Comparison of ENCODE assay signal across 1 cellular context in genomic region chr2:71226391-71226964, GRCh38.
TF ChIP-seq lines count a peak whose summit lies in the region.

No MANE protein-coding gene starts in this region.

TF ChIP-seq in HEK293, 187 proteins besides CTCF, POLR2A, EP300 and RAD21 (continued from another document and continues in another):
- TF ChIP-seq PRDM2 (tag by site-specific recombination; IDR thresholded peaks at IDR 0.05; ENCODE audit: borderline replicate concordance) (no peak), ZBTB26 (tag by site-specific recombination; optimal IDR thresholded peaks at IDR 0.05) (peak; percentile 84), ZNF501 (tag by site-specific recombination; IDR thresholded peaks at IDR 0.05) (no peak), ZNF777 (tag by site-specific recombination; IDR thresholded peaks at IDR 0.05; ENCODE audit: borderline replicate concordance) (peak; percentile 91), GLIS2 (tag by site-specific recombination; IDR thresholded peaks at IDR 0.05) (peak; percentile 78), ZNF529 (tag by site-specific recombination; IDR thresholded peaks at IDR 0.05; ENCODE audit: insufficient replicate concordance) (no peak), ZNF692 (tag by site-specific recombination; IDR thresholded peaks at IDR 0.05) (peak; percentile 62; the same call in 1 of the 2 replicates), ZBTB17 (tag by site-specific recombination; IDR thresholded peaks at IDR 0.05) (peak; percentile 62; the same call in 1 of the 2 replicates), ZNF140 (tag by site-specific recombination; IDR thresholded peaks at IDR 0.05) (no peak), SP2 (tag by site-specific recombination; IDR thresholded peaks at IDR 0.05) (peak; percentile 58), ZNF366 (tag by site-specific recombination; conservative IDR thresholded peaks at IDR 0.05) (peak; percentile 38; the same call in 1 of the 2 replicates), ZNF76 (tag by site-specific recombination; IDR thresholded peaks at IDR 0.05; ENCODE audit: borderline replicate concordance, low read depth) (0 out of 2 replicates have a peak, but pooled peaks have one; percentile 31), ZNF148 (tag by site-specific recombination; IDR thresholded peaks at IDR 0.05; ENCODE audit: borderline replicate concordance) (no peak), ZNF423 (tag by site-specific recombination; IDR thresholded peaks at IDR 0.05) (no peak), ZSCAN30 (tag by site-specific recombination; IDR thresholded peaks at IDR 0.05) (no peak), ZNF610 (tag by site-specific recombination; IDR thresholded peaks at IDR 0.05; ENCODE audit: borderline replicate concordance) (0 out of 2 replicates have a peak, but pooled peaks have one; percentile 48), ZNF335 (tag by site-specific recombination; conservative IDR thresholded peaks at IDR 0.05) (peak; percentile 79), REST (tag by site-specific recombination; IDR thresholded peaks at IDR 0.05) (0 out of 2 replicates have a peak, but pooled peaks have one; percentile 27), ZNF341 (tag by site-specific recombination; IDR thresholded peaks at IDR 0.05; ENCODE audit: low read depth) (peak; percentile 54), ZNF707 (tag by site-specific recombination; IDR thresholded peaks at IDR 0.05) (no peak), ZXDB (tag by site-specific recombination; IDR thresholded peaks at IDR 0.05) (peak; percentile 50; the same call in 1 of the 2 replicates), ZNF639 (tag by site-specific recombination; IDR thresholded peaks at IDR 0.05) (no peak), ZNF670 (tag by site-specific recombination; IDR thresholded peaks at IDR 0.05; ENCODE audit: low read depth) (no peak), GLIS1 (tag by site-specific recombination; IDR thresholded peaks at IDR 0.05) (0 out of 2 replicates have a peak, but pooled peaks have one; percentile 33), ZFHX2 (tag by site-specific recombination; conservative IDR thresholded peaks at IDR 0.05) (no peak), OVOL3 (tag by site-specific recombination; IDR thresholded peaks at IDR 0.05) (0 out of 2 replicates have a peak, but pooled peaks have one; percentile 16), ZNF266 (tag by site-specific recombination; IDR thresholded peaks at IDR 0.05; ENCODE audit: low read depth) (no peak), PRDM1 (tag by site-specific recombination; IDR thresholded peaks at IDR 0.05) (peak; percentile 53; the same call in 1 of the 2 replicates), ZNF398 (tag by site-specific recombination; IDR thresholded peaks at IDR 0.05) (peak; percentile 81), KLF1 (tag by site-specific recombination; IDR thresholded peaks at IDR 0.05) (0 out of 2 replicates have a peak, but pooled peaks have one; percentile 29), ZNF704 (tag by site-specific recombination; IDR thresholded peaks at IDR 0.05) (no peak), ZBTB48 (tag by site-specific recombination; IDR thresholded peaks at IDR 0.05) (peak; percentile 78), PBX3 (CRISPR knock-in tag; IDR thresholded peaks at IDR 0.05) (no peak), ZEB2 (tag by site-specific recombination; IDR thresholded peaks at IDR 0.05) (0 out of 2 replicates have a peak, but pooled peaks have one; percentile 49)
